In genomic region chr2:69307696-69308064, GRCh38 we compare ENCODE assay signal across 8 cellular contexts.
DNase-seq lines count a peak whose midpoint lies in the region; ATAC-seq and TF ChIP-seq lines count a peak whose summit lies in the region.

No MANE protein-coding gene starts in this region.

- intact Hi-C loops in right cardiac atrium (cut with DNase I) (loop anchor here (5.0 to 10.0 kb wide), 5 partner anchors 275 to 365 kb away; partner anchors contain the start of gene ANTXR1 (in 3 of the 4)), cardiac septum (cut with DNase I) (loop anchor here (1.0 to 10.0 kb wide), 4 partner anchors 131 to 363 kb away; partner anchors contain the start of gene ANTXR1), uterus (cut with DNase I; ENCODE audit: low total_unique reads) (loop anchor here (5.0 kb wide), 1 partner anchor 295 kb away; the partner anchor contains the start of gene ANTXR1)

- TF ChIP-seq POLR2A in uterus (IDR thresholded peaks at IDR 0.05): no peak

- H3K36me3 ChIP-seq in adipocyte (ENCODE audit: control insufficient read depth, insufficient read depth, low read length, severe bottlenecking) (peaks cover 4% of the 10 kb centered on the region), muscle layer of colon (ENCODE audit: insufficient read depth, low read length) (no peaks in the 10 kb centered on the region), uterus (no peaks in the 10 kb centered on the region)

- H3K4me1 ChIP-seq in right cardiac atrium (ENCODE audit: control insufficient read depth, insufficient read depth, low read length): peaks cover 6% of the 10 kb centered on the region
- peaks cover 51% of the 10 kb centered on the region for H3K4me1 ChIP-seq in adipocyte (ENCODE audit: control insufficient read depth, insufficient read depth, low read length)
- H3K4me1 ChIP-seq in muscle layer of colon (ENCODE audit: insufficient read depth, low read length): peaks cover 51% of the 10 kb centered on the region
- peaks cover 0 to 7% of the 10 kb centered on the region in 2 donors for H3K4me1 ChIP-seq in uterus

- H3K27me3 ChIP-seq in right cardiac atrium (ENCODE audit: control insufficient read depth, insufficient read depth) (no peaks in the 10 kb centered on the region), adipocyte (replicated peaks; ENCODE audit: control insufficient read depth, insufficient read depth, low read length) (no peaks in the 10 kb centered on the region), muscle layer of colon (ENCODE audit: control insufficient read depth in 1 of 2, insufficient read depth in 2 of 2, low read length in 2 of 2) (no peaks in the 10 kb centered on the region), uterus (no peaks in the 10 kb centered on the region)

- peak overlapping the region; percentile 10 for H3K27ac ChIP-seq in right cardiac atrium (ENCODE audit: low read length)
- peak overlapping the region; percentile 88 for H3K27ac ChIP-seq in muscle layer of colon (ENCODE audit: low read depth, low read length)
- H3K27ac ChIP-seq in uterus: peak overlapping the region; percentile 89 to 97

- no peak for DNase-seq in right cardiac atrium
- no peak for DNase-seq in cardiac septum (ENCODE audit: low spot score)
- no peak for DNase-seq in adipocyte (ENCODE audit: low read depth)
- DNase-seq in uterus: no peak
- no peak for DNase-seq in GM19240 (ENCODE audit: insufficient read length, low spot score)
- no peak for DNase-seq in NCI-H1105 treated with DMSO at 0.1 percent for 48 hours (lab: John Stamatoyannopoulos, UW)
- DNase-seq in SIG-M5 (lab: John Stamatoyannopoulos, UW): no peak

- no peak for ATAC-seq in right cardiac atrium

- H3K9me3 ChIP-seq in right cardiac atrium (ENCODE audit: control insufficient read depth, low read length) (peaks cover 2% of the 10 kb centered on the region), adipocyte (ENCODE audit: control insufficient read depth, low read length) (peaks cover 7% of the 10 kb centered on the region), muscle layer of colon (ENCODE audit: low read length) (no peaks in the 10 kb centered on the region), uterus (no peaks in the 10 kb centered on the region)

- peak overlapping the region; percentile 12 for H3K9ac ChIP-seq in adipocyte (ENCODE audit: low read length)
- H3K9ac ChIP-seq in muscle layer of colon (ENCODE audit: low read length): peak overlapping the region; percentile 6

- 55% methylated on average over 11 of the region's 11 CpGs for WGBS in right cardiac atrium

- TF ChIP-seq CTCF in uterus (IDR thresholded peaks at IDR 0.05): no peak

- no peak overlapping the region for H3K4me3 ChIP-seq in right cardiac atrium (ENCODE audit: low read length)
- H3K4me3 ChIP-seq in adipocyte (ENCODE audit: low read length): peak overlapping the region; percentile 82
- no peak overlapping the region for H3K4me3 ChIP-seq in muscle layer of colon (ENCODE audit: low read depth in 1 of 2, low read length in 2 of 2)
- H3K4me3 ChIP-seq in uterus: peak overlapping the region in 1 of 2 donors; percentile 57

Comparison
In these comparisons a context has a peak if more than half of its experiments do, and no peak if none do; other contexts are left out.
1. H3K27ac ChIP-seq: peak in every context shown above with its lines; median percentile 93 in uterus; 88 in muscle layer of colon; 10 in right cardiac atrium.